ENCODE assay signal across 10 cellular contexts in the genomic region with DNA sequence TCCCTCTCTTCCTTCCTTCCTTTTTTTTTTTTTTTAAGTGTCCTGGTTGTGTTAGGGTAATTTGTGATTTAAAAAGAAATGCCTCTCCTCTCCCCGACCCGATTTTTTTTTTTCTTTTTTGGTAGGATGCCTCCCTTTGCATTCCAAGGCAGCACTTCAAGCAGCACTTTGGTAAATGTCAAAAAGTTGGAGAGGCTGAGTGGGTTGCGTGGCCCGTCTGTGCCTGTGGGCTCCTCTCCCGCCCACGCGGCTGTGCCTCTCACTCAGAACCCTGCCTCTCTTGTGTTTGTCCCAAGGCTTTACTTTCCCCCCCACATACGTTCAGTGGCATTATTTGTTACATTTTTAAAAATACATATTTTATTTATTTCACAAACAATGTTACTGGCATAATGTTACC.
A peak's percentile ranks its signal among the peaks of the same experiment; 100 is the strongest.
DNase-seq lines count a peak whose midpoint lies in the region; ATAC-seq and TF ChIP-seq lines count a peak whose summit lies in the region.
"Had no signal": no experiment of that assay in that cellular context is flagged by ENCODE, and none has a peak within 500 bp of the region (broad histone marks: within the 10 kb centered on the region; RNA-seq: fewer than 3 reads in every experiment).

No MANE protein-coding gene starts in this region.

- H3K36me3 ChIP-seq in colonic mucosa (no peaks in the 10 kb centered on the region), mesenchymal stem cell (ENCODE audit: control insufficient read depth in 1 of 2, insufficient read depth in 2 of 2, low read depth in 1 of 2, low read length in 2 of 2) (no peaks in the 10 kb centered on the region), transverse colon (no peaks in the 10 kb centered on the region)

- H3K27me3 ChIP-seq in colonic mucosa (no peaks in the 10 kb centered on the region), mesenchymal stem cell (ENCODE audit: control insufficient read depth in 1 of 2, insufficient read depth in 1 of 2, low read length in 2 of 2) (no peaks in the 10 kb centered on the region), transverse colon (no peaks in the 10 kb centered on the region)

- H2AK5ac ChIP-seq in mesenchymal stem cell (ENCODE audit: low read length, severe bottlenecking), result no peak overlapping the region

- in situ Hi-C loops in transverse colon (cut with MboI; ENCODE audit: low pct_ligation_motif_present in 1 of 4, low pct_unique_long_range_greater_than_20kb in 1 of 4, low sequenced_read_pairs in 3 of 4), result no loop called here

- DNase-seq in colonic mucosa (no peak), mesenchymal stem cell (no peak), transverse colon (no peak), ureter (ENCODE audit: low spot score) (no peak)
- DNase-seq: activated naive CD8-positive, alpha-beta T cell treated with anti-CD3 and anti-CD28 coated beads, Interleukin-2, amount 50 U/mL, for 24 hours; DMS79 treated with DMSO at 0.1 percent for 48 hours; naive thymus-derived CD8-positive, alpha-beta T cell had no signal

- TF ChIP-seq RAD21 in Ishikawa (IDR thresholded peaks at IDR 0.05; ENCODE audit: low read depth), result no peak

- TF ChIP-seq CTCF in colonic mucosa (IDR thresholded peaks at IDR 0.05) (no peak), transverse colon (IDR thresholded peaks at IDR 0.05) (no peak)

- TF ChIP-seq EP300 in Ishikawa (IDR thresholded peaks at IDR 0.05; ENCODE audit: borderline replicate concordance) (no peak), transverse colon (IDR thresholded peaks at IDR 0.05; ENCODE audit: low read depth) (no peak)

- H3K27ac ChIP-seq in colonic mucosa, result peak overlapping the region; percentile 53
- no peak overlapping the region for H3K27ac ChIP-seq in mesenchymal stem cell (ENCODE audit: low read length, poor library complexity, severe bottlenecking)
- peak overlapping the region; percentile 77 to 87 (median 82) for H3K27ac ChIP-seq in transverse colon

- ATAC-seq in HG03159 (IDR thresholded peaks at IDR 0.05; ENCODE audit: unreplicated experiment) (no peak), HG02885 (IDR thresholded peaks at IDR 0.05; ENCODE audit: poor library complexity, unreplicated experiment) (no peak)
- ATAC-seq: activated naive CD8-positive, alpha-beta T cell treated with anti-CD3 and anti-CD28 coated beads, Interleukin-2, amount 50 U/mL, for 24 hours; naive thymus-derived CD8-positive, alpha-beta T cell had no signal

- no peak overlapping the region for H3K23ac ChIP-seq in mesenchymal stem cell (ENCODE audit: low read length in 2 of 2)

- H3K79me1 ChIP-seq in mesenchymal stem cell (replicated peaks; ENCODE audit: low read length, poor library complexity, severe bottlenecking), result peaks cover 58% of the 10 kb centered on the region

- H3K9ac ChIP-seq in colonic mucosa (ENCODE audit: low read depth in 2 of 2, low read length in 2 of 2) (no peak overlapping the region), mesenchymal stem cell (ENCODE audit: low read length) (peak overlapping the region; percentile 87)

- WGBS in mesenchymal stem cell, result 67% methylated on average over 2 of the region's 8 CpGs
- 47 to 52% methylated on average over 8 of the region's 8 CpGs for WGBS in transverse colon (ENCODE audit: low coverage in 1 of 2), 2 donors

- H2BK5ac ChIP-seq in mesenchymal stem cell (ENCODE audit: low read depth, low read length, poor library complexity, severe bottlenecking), result no peak overlapping the region

- H3K4me1 ChIP-seq in colonic mucosa (peaks cover 5% of the 10 kb centered on the region), mesenchymal stem cell (ENCODE audit: control insufficient read depth, insufficient read depth, low read depth, low read length) (peaks cover 19% of the 10 kb centered on the region), transverse colon (peaks cover 28 to 49% (median 31%) of the 10 kb centered on the region in 4 donors)

- no peak overlapping the region for H4K8ac ChIP-seq in mesenchymal stem cell (ENCODE audit: low read length)

- H4K91ac ChIP-seq in mesenchymal stem cell (ENCODE audit: low read length), result no peak overlapping the region

- H3K9me3 ChIP-seq in colonic mucosa (no peaks in the 10 kb centered on the region), mesenchymal stem cell (ENCODE audit: control insufficient read depth, low read length) (no peaks in the 10 kb centered on the region), transverse colon (no peaks in the 10 kb centered on the region)

- intact Hi-C loops in colonic mucosa (cut with DNase I) (no loop called here), transverse colon (cut with DNase I; ENCODE audit: low total_unique reads) (loop anchor here (2.0 kb wide), 1 partner anchor 23 kb away; no protein-coding TSS in a partner anchor)

- no peak for TF ChIP-seq POLR2A in transverse colon (IDR thresholded peaks at IDR 0.05)

- no peak overlapping the region for H2AFZ ChIP-seq in mesenchymal stem cell (ENCODE audit: low read depth, low read length)

- no peak overlapping the region for H3K18ac ChIP-seq in mesenchymal stem cell (ENCODE audit: low read depth in 1 of 2, low read length in 2 of 2)

- H3K4me2 ChIP-seq in mesenchymal stem cell (ENCODE audit: low read length, poor library complexity, severe bottlenecking), result no peak overlapping the region

- no peak overlapping the region for H3K14ac ChIP-seq in mesenchymal stem cell (ENCODE audit: low read length in 2 of 2)

- H2BK15ac ChIP-seq in mesenchymal stem cell (ENCODE audit: low read depth, poor library complexity, severe bottlenecking), result no peak overlapping the region

- no peak overlapping the region for H2BK12ac ChIP-seq in mesenchymal stem cell (ENCODE audit: low read length in 2 of 2)

- H3K4ac ChIP-seq in mesenchymal stem cell (ENCODE audit: low read depth in 1 of 2, low read length in 2 of 2), result no peak overlapping the region

- no peak overlapping the region for H2BK120ac ChIP-seq in mesenchymal stem cell (ENCODE audit: low read depth, low read length)

- H3K4me3 ChIP-seq in colonic mucosa (no peak overlapping the region), mesenchymal stem cell (ENCODE audit: insufficient read depth in 1 of 2, low read depth in 1 of 2, low read length in 2 of 2) (peak overlapping the region in 1 of 2 experiments; percentile 42), transverse colon (no peak overlapping the region)

TF ChIP-seq in Ishikawa, 13 proteins besides CTCF, POLR2A, EP300 and RAD21:
- TF ChIP-seq USF1 (IDR thresholded peaks at IDR 0.05) (no peak), REST (IDR thresholded peaks at IDR 0.05; ENCODE audit: low read depth) (no peak), TEAD4 (IDR thresholded peaks at IDR 0.05) (no peak), YY1 (IDR thresholded peaks at IDR 0.05; ENCODE audit: low read depth) (no peak), TAF1 (IDR thresholded peaks at IDR 0.05; ENCODE audit: low read depth) (no peak), CREB1 (IDR thresholded peaks at IDR 0.05; ENCODE audit: low read depth) (no peak), EGR1 (IDR thresholded peaks at IDR 0.05) (0 out of 2 replicates have a peak, but pooled peaks have one; percentile 38)
